Comparison of ENCODE assay signal across 14 cellular contexts in the genomic region with DNA sequence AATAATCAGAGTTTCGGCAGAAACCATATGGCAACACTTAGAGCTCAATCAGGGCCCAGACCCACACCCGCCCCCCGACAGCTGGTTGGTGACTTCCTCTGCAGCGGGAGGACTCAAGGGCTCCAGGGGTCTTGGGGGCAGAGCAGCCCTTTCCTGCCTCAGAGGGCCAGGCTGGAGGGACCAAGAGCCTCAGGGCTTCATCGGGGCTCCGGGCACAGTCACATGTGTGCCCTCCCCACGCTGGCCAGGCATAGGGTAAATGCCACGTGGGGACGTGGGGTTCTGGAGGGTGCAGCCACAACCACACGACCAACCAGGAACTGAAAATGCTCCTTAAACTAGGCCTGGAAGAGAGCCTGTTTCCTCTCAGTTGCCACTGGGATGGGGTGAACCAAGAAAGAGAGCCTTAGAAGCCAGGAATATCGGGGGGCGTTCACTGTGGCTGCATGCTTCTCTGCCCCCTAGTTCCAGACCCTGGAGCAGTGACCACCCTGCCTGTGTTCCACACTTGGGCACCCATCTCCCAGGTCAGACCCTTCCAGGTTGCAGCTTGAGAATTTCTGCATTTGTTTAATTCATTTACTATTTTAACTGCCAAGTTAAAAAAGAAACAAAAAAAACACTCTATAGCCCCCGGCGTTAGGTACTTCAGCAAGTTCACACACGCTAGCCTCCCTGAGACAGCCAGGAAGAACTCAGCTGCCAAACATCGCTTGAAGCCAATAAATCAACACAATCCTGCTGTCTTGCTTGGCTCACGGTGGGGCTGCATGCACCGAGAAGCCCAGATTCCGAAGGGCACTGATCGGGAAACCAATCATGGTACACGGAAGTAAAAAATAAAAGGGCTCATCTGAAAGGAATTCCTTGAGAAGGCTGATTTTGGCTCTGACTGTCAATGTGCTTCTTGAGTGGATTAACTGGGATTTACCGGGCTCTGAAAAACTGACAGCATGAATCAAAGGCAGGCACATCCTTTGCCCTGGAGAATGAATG. TPM values are rescaled to one million over a fixed set of nuclear protein-coding genes. Genes with fewer than 3 reads are reported as not detected.
DNase-seq lines count a peak whose midpoint lies in the region; ATAC-seq, FAIRE-seq and TF ChIP-seq lines count a peak whose summit lies in the region.
"Had no signal": no experiment of that assay in that cellular context is flagged by ENCODE, and none has a peak within 500 bp of the region (broad histone marks: within the 10 kb centered on the region; RNA-seq: fewer than 3 reads in every experiment).

No MANE protein-coding gene starts in this region.

- H3K27me3 Mint-ChIP-seq in WTC11 (ENCODE audit: low read depth): no peaks in the 10 kb centered on the region
- H3K27me3 Mint-ChIP-seq in activated CD4-positive, alpha-beta T cell treated with anti-CD3 and anti-CD28 coated beads, Interleukin-2, amount 10 ng/mL, durations not matched to agents 7 days and 5 days: no peaks in the 10 kb centered on the region

- FAIRE-seq in frontal cortex (lab: Jason Lieb, UNC): no peak

- peaks cover 5% of the 10 kb centered on the region; the same call in 1 of the 2 replicates for H3K4me1 Mint-ChIP-seq in WTC11
- no peaks in the 10 kb centered on the region for H3K4me1 Mint-ChIP-seq in activated CD4-positive, alpha-beta T cell treated with anti-CD3 and anti-CD28 coated beads, Interleukin-2, amount 10 ng/mL, durations not matched to agents 7 days and 5 days

- ATAC-seq in WTC11: no peak
- ATAC-seq in HG02852 (IDR thresholded peaks at IDR 0.05; ENCODE audit: unreplicated experiment): no peak

- H3K27ac Mint-ChIP-seq in WTC11: peak overlapping the region; percentile 49; the same call in 1 of the 2 replicates
- no peak overlapping the region for H3K27ac Mint-ChIP-seq in activated CD4-positive, alpha-beta T cell treated with anti-CD3 and anti-CD28 coated beads, Interleukin-2, amount 10 ng/mL, durations not matched to agents 7 days and 5 days

- CTCF ChIA-PET in WTC11 (lab: Charles Lee): interaction anchor here (3.7 kb wide), 1 partner anchor 302 kb away, joined by 24 read pairs; a partner anchor contains a TSS
- CTCF ChIA-PET in activated CD4-positive, alpha-beta T cell treated with anti-CD3 and anti-CD28 coated beads, Interleukin-2, amount 10 ng/mL, durations not matched to agents 7 days and 5 days (lab: Charles Lee): no interaction called here

- H3K4me3 Mint-ChIP-seq in WTC11: no peak overlapping the region
- no peak overlapping the region for H3K4me3 Mint-ChIP-seq in activated CD4-positive, alpha-beta T cell treated with anti-CD3 and anti-CD28 coated beads, Interleukin-2, amount 10 ng/mL, durations not matched to agents 7 days and 5 days

- POLR2A ChIA-PET in WTC11 (lab: Charles Lee): no interaction called here
- POLR2A ChIA-PET in activated CD4-positive, alpha-beta T cell treated with anti-CD3 and anti-CD28 coated beads, Interleukin-2, amount 10 ng/mL, durations not matched to agents 7 days and 5 days (lab: Charles Lee): no interaction called here

- TF ChIP-seq CTCF in WTC11 (IDR thresholded peaks at IDR 0.05): no peak

- no peaks in the 10 kb centered on the region for H3K36me3 Mint-ChIP-seq in WTC11
- H3K36me3 Mint-ChIP-seq in activated CD4-positive, alpha-beta T cell treated with anti-CD3 and anti-CD28 coated beads, Interleukin-2, amount 10 ng/mL, durations not matched to agents 7 days and 5 days (ENCODE audit: low read depth): no peaks in the 10 kb centered on the region

- DNase-seq in ACHN (peak; percentile 49), LHCN-M2 (ENCODE audit: low read depth) (peak; percentile 3), WTC11 (ENCODE audit: low spot score) (no peak), left kidney (ENCODE audit: low read depth, low spot score) (peak; percentile 52), frontal cortex (ENCODE audit: low spot score in 2 of 2) (no peak)
- no peak for DNase-seq in activated effector memory CD4-positive, alpha-beta T cell treated with Interleukin-2 at 50 U/mL for 16 hours
- DNase-seq in activated CD4-positive, alpha-beta T cell treated with anti-CD3 and anti-CD28 coated beads, Interleukin-2, amount 10 ng/mL, durations not matched to agents 7 days and 5 days: no peak
- DNase-seq: activated CD4-positive, CD25-positive, alpha-beta regulatory T cell treated with anti-CD3 and anti-CD28 coated beads, Interleukin-2, amount 50 U/mL, for 72 hours; activated gamma-delta T cell; BE2C; dermis blood vessel endothelial cell; NCI-H146; SHP77 had no signal

- in situ Hi-C loops in ACHN (cut with HindIII; ENCODE audit: low pct_ligation_motif_present, low pct_unique_long_range_greater_than_20kb, low sequenced_read_pairs): no loop called here

- peaks cover 4% of the 10 kb centered on the region for H3K9me3 Mint-ChIP-seq in WTC11
- H3K9me3 Mint-ChIP-seq in activated CD4-positive, alpha-beta T cell treated with anti-CD3 and anti-CD28 coated beads, Interleukin-2, amount 10 ng/mL, durations not matched to agents 7 days and 5 days: peaks cover 5% of the 10 kb centered on the region

TF ChIP-seq in WTC11, 78 proteins besides CTCF, POLR2A, EP300 and RAD21:
- TF ChIP-seq, protein P1, sequence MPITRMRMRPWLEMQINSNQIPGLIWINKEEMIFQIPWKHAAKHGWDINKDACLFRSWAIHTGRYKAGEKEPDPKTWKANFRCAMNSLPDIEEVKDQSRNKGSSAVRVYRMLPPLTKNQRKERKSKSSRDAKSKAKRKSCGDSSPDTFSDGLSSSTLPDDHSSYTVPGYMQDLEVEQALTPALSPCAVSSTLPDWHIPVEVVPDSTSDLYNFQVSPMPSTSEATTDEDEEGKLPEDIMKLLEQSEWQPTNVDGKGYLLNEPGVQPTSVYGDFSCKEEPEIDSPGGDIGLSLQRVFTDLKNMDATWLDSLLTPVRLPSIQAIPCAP (CRISPR knock-in tag; IDR thresholded peaks at IDR 0.05): no peak

RNA-seq across cellular contexts. Expression of a gene that starts 56.1 kb away (rescaled TPM):
- total RNA-seq in LHCN-M2 (2014; rRNA removed): 13.8 and 17.7 TPM in 2 replicates
- 19.5 TPM for polyA plus RNA-seq in LHCN-M2 (2012)
- total RNA-seq in WTC11 (2021): 30.9 to 41.7 TPM (median 31.7 TPM) in 3 replicates
- 9.0 TPM for total RNA-seq in frontal cortex
- total RNA-seq in activated CD4-positive, alpha-beta T cell treated with anti-CD3 and anti-CD28 coated beads, Interleukin-2, amount 10 ng/mL, durations not matched to agents 7 days and 5 days: 100 to 1,000 TPM; 126 to 138 TPM

Comparison
In these comparisons a context has a peak if more than half of its experiments do, and no peak if none do; other contexts are left out.
1. DNase-seq: peak in ACHN (single experiment), LHCN-M2 (single experiment) and left kidney (single experiment); none in WTC11 (single experiment), frontal cortex (0 of 2), activated effector memory CD4-positive, alpha-beta T cell treated with Interleukin-2 at 50 U/mL for 16 hours (single experiment) and activated CD4-positive, alpha-beta T cell treated with anti-CD3 and anti-CD28 coated beads, Interleukin-2, amount 10 ng/mL, durations not matched to agents 7 days and 5 days (single experiment).